Comparison of ENCODE assay signal across 13 cellular contexts in genomic region chr10:23461557-23461956, GRCh38.
"Had no signal": no experiment of that assay in that cellular context is flagged by ENCODE, and none has a peak within 500 bp of the region (broad histone marks: within the 10 kb centered on the region; RNA-seq: fewer than 3 reads in every experiment).

No MANE protein-coding gene starts in this region.

- ATAC-seq: activated CD8-positive, alpha-beta memory T cell treated with anti-CD3 and anti-CD28 coated beads, Interleukin-2, amount 10 ng/mL, durations not matched to agents 7 days and 5 days; esophagus mucosa had no signal

- H3K4me3 ChIP-seq: ovary, smooth muscle cell, thyroid gland, uterus had no signal

- H3K9me3 ChIP-seq: ovary, thyroid gland, uterus had no signal

- H3K27ac ChIP-seq: ovary, thyroid gland, uterus had no signal

- H3K27me3 ChIP-seq: ovary, thyroid gland, uterus had no signal

- H3K36me3 ChIP-seq: ovary, thyroid gland, uterus had no signal

- H3K4me1 ChIP-seq: thyroid gland, uterus had no signal

- DNase-seq: activated CD4-positive, alpha-beta T cell treated with anti-CD3 and anti-CD28 coated beads, Interleukin-2, amount 50 U/mL, for 48 hours; activated CD4-positive, CD25-positive, alpha-beta regulatory T cell treated with anti-CD3 and anti-CD28 coated beads, Interleukin-2, amount 50 U/mL, for 72 hours; activated CD8-positive, alpha-beta memory T cell treated with anti-CD3 and anti-CD28 coated beads, Interleukin-2, amount 10 ng/mL, durations not matched to agents 7 days and 5 days; activated effector memory CD4-positive, alpha-beta T cell treated with Interleukin-2 at 50 U/mL for 16 hours; activated T-cell treated with anti-CD3 and anti-CD28 coated beads, Interleukin-2, amount 50 U/mL, for 24 hours; amygdala; immature natural killer cell; ovary; retina; thyroid gland; uterus had no signal
